ENCODE assay signal across 1 cellular context in the genomic region with DNA sequence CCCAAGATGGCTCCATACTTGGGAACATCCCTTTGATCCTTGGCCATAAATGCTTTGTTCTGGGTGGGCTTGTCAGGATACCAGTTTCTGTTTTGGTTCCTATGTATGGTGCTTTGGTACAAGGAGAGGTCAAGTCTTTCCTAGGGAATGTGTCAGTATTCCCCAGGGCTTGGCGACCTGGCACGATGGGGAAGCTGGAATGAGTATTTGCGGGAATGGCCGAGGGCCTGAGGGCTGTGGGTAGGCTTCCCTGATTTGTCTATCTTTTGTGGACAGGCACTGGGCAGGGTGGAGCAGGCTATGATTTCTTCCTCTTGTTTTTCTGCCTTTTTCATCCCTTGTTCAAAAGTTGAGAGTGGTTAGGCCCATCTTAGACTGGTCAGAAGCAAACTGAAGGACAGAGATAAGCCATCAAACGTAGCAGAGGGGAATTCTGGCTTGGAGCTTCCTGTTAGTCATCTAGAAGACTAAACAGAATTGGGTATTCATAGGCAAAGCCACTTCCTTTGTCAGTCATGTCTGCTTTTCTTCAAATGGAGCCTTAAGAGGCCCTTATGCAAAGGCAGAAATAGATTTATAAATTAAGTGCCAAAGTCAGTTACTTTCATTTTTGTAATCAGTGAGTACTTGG.
TF ChIP-seq lines count a peak whose summit lies in the region.

No MANE protein-coding gene starts in this region.

TF ChIP-seq in K562, 482 proteins besides CTCF, POLR2A, EP300 and RAD21 (continued from another document):
- TF ChIP-seq, protein P1, sequence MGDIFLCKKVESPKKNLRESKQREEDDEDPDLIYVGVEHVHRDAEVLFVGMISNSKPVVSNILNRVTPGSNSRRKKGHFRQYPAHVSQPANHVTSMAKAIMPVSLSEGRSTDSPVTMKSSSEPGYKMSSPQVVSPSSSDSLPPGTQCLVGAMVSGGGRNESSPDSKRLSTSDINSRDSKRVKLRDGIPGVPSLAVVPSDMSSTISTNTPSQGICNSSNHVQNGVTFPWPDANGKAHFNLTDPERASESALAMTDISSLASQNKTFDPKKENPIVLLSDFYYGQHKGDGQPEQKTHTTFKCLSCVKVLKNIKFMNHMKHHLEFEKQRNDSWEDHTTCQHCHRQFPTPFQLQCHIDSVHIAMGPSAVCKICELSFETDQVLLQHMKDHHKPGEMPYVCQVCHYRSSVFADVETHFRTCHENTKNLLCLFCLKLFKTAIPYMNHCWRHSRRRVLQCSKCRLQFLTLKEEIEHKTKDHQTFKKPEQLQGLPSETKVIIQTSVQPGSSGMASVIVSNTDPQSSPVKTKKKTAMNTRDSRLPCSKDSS (IDR thresholded peaks at IDR 0.05; ENCODE audit: low read depth, partially characterized antibody): no peak
- TF ChIP-seq RBM39 (optimal IDR thresholded peaks at IDR 0.05; ENCODE audit: low read depth, low read length) (no peak), MTA1 (IDR thresholded peaks at IDR 0.05; ENCODE audit: borderline replicate concordance) (no peak), HOXB6 (CRISPR knock-in tag; IDR thresholded peaks at IDR 0.05; ENCODE audit: borderline replicate concordance) (no peak), ZNF124 (CRISPR knock-in tag; IDR thresholded peaks at IDR 0.05) (no peak), ZNF695 (CRISPR knock-in tag; IDR thresholded peaks at IDR 0.05) (no peak), SRSF9 (IDR thresholded peaks at IDR 0.05; ENCODE audit: borderline replicate concordance, low read depth, low read length) (no peak), SAFB2 (IDR thresholded peaks at IDR 0.05; ENCODE audit: borderline replicate concordance, low read depth, low read length, severe bottlenecking) (no peak), SLC30A9 (CRISPR knock-in tag; IDR thresholded peaks at IDR 0.05) (no peak), SRSF7 (optimal IDR thresholded peaks at IDR 0.05; ENCODE audit: low read depth, low read length) (no peak), POLR2H (tag; IDR thresholded peaks at IDR 0.05; ENCODE audit: low read depth) (no peak), FOXA1 (IDR thresholded peaks at IDR 0.05; ENCODE audit: borderline replicate concordance) (no peak), NCOA4 (IDR thresholded peaks at IDR 0.05; ENCODE audit: partially characterized antibody) (no peak), ZNF24 (IDR thresholded peaks at IDR 0.05) (no peak), ZNF143 (CRISPR knock-in tag; IDR thresholded peaks at IDR 0.05) (no peak), HNRNPK (IDR thresholded peaks at IDR 0.05; ENCODE audit: low read depth, low read length, poor library complexity, severe bottlenecking) (no peak), RFX5 (IDR thresholded peaks at IDR 0.05; ENCODE audit: low read depth, low read length) (no peak), BRF1 (IDR thresholded peaks at IDR 0.05; ENCODE audit: borderline replicate concordance, extremely low read depth, insufficient read length) (no peak), ZNF134 (CRISPR knock-in tag; conservative IDR thresholded peaks at IDR 0.05) (0 out of 2 replicates have a peak, but pooled peaks have one; percentile 8), ZNF311 (CRISPR knock-in tag; IDR thresholded peaks at IDR 0.05) (peak; percentile 68; the same call in 1 of the 2 replicates), SREBF2 (CRISPR knock-in tag; IDR thresholded peaks at IDR 0.05) (no peak), NFATC3 (IDR thresholded peaks at IDR 0.05) (no peak), DNMT1 (IDR thresholded peaks at IDR 0.05) (no peak), ZNF699 (CRISPR knock-in tag; IDR thresholded peaks at IDR 0.05; ENCODE audit: insufficient replicate concordance) (no peak), ZNF324 (CRISPR knock-in tag; IDR thresholded peaks at IDR 0.05) (no peak), FOXJ2 (tag; IDR thresholded peaks at IDR 0.05) (no peak), PHB2 (IDR thresholded peaks at IDR 0.05; ENCODE audit: low read depth) (no peak)
- TF ChIP-seq, protein P2, sequence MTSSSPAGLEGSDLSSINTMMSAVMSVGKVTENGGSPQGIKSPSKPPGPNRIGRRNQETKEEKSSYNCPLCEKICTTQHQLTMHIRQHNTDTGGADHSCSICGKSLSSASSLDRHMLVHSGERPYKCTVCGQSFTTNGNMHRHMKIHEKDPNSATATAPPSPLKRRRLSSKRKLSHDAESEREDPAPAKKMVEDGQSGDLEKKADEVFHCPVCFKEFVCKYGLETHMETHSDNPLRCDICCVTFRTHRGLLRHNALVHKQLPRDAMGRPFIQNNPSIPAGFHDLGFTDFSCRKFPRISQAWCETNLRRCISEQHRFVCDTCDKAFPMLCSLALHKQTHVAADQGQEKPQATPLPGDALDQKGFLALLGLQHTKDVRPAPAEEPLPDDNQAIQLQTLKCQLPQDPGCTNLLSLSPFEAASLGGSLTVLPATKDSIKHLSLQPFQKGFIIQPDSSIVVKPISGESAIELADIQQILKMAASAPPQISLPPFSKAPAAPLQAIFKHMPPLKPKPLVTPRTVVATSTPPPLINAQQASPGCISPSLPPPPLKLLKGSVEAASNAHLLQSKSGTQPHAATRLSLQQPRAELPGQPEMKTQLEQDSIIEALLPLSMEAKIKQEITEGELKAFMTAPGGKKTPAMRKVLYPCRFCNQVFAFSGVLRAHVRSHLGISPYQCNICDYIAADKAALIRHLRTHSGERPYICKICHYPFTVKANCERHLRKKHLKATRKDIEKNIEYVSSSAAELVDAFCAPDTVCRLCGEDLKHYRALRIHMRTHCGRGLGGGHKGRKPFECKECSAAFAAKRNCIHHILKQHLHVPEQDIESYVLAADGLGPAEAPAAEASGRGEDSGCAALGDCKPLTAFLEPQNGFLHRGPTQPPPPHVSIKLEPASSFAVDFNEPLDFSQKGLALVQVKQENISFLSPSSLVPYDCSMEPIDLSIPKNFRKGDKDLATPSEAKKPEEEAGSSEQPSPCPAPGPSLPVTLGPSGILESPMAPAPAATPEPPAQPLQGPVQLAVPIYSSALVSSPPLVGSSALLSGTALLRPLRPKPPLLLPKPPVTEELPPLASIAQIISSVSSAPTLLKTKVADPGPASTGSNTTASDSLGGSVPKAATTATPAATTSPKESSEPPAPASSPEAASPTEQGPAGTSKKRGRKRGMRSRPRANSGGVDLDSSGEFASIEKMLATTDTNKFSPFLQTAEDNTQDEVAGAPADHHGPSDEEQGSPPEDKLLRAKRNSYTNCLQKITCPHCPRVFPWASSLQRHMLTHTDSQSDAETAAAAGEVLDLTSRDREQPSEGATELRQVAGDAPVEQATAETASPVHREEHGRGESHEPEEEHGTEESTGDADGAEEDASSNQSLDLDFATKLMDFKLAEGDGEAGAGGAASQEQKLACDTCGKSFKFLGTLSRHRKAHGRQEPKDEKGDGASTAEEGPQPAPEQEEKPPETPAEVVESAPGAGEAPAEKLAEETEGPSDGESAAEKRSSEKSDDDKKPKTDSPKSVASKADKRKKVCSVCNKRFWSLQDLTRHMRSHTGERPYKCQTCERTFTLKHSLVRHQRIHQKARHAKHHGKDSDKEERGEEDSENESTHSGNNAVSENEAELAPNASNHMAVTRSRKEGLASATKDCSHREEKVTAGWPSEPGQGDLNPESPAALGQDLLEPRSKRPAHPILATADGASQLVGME (CRISPR knock-in tag; IDR thresholded peaks at IDR 0.05): no peak
- TF ChIP-seq, protein P3, sequence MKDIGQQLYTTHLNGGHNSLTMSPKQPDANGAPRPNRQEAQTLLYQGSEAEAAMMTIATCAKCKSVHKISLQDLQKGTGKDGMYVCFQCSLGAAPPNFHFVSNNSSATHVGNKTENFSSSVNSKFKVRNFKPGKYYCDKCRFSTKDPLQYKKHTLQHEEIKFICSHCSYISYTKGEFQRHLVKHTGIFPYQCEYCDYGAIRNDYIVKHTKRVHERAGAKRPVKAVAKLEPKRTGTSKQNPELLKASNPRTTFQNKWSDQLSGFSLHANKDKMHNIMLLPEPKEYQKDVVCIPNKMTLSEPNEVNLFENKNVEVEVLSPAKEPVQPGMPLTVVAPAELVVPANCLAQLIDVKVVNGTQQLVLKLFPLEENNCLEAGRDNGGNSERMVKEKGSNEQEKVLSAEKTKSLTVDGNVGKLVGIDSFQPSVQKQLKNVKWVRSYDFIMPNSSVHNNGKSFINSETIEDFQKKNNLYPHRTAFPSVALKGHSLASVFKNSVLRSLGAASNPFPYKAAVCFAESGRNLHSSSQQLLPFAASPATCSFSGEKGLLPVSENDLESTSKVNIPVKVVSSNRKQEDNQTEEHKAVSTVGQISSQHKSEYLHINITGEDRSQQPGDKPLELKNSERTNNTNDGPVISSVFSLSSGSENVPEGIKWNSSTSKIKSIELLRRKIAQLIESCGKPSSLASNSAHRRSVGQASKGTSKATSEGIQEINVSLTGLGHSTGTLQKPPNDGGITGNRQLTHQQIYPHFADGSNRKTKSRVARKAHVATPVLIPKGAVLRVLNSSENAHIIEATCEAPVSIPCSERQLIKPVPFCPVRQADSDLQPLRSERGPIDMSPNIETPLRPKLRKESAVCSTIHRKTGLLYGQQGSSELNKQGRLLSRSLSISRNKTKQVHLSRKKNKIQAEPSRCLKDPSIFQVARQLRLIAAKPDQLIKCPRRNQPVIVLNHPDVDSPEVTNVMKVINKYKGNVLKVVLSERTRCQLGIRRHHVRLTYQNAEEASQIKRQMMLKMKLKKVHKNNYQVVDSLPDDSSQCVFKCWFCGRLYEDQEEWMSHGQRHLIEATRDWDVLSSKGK (CRISPR knock-in tag; IDR thresholded peaks at IDR 0.05): no peak
- TF ChIP-seq, protein P4, sequence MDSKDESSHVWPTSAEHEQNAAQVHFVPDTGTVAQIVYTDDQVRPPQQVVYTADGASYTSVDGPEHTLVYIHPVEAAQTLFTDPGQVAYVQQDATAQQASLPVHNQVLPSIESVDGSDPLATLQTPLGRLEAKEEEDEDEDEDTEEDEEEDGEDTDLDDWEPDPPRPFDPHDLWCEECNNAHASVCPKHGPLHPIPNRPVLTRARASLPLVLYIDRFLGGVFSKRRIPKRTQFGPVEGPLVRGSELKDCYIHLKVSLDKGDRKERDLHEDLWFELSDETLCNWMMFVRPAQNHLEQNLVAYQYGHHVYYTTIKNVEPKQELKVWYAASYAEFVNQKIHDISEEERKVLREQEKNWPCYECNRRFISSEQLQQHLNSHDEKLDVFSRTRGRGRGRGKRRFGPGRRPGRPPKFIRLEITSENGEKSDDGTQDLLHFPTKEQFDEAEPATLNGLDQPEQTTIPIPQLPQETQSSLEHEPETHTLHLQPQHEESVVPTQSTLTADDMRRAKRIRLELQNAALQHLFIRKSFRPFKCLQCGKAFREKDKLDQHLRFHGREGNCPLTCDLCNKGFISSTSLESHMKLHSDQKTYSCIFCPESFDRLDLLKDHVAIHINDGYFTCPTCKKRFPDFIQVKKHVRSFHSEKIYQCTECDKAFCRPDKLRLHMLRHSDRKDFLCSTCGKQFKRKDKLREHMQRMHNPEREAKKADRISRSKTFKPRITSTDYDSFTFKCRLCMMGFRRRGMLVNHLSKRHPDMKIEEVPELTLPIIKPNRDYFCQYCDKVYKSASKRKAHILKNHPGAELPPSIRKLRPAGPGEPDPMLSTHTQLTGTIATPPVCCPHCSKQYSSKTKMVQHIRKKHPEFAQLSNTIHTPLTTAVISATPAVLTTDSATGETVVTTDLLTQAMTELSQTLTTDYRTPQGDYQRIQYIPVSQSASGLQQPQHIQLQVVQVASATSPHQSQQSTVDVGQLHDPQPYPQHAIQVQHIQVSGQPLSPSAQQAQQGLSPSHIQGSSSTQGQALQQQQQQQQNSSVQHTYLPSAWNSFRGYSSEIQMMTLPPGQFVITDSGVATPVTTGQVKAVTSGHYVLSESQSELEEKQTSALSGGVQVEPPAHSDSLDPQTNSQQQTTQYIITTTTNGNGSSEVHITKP (IDR thresholded peaks at IDR 0.05; ENCODE audit: partially characterized antibody): peak; percentile 89
- TF ChIP-seq, protein P5, sequence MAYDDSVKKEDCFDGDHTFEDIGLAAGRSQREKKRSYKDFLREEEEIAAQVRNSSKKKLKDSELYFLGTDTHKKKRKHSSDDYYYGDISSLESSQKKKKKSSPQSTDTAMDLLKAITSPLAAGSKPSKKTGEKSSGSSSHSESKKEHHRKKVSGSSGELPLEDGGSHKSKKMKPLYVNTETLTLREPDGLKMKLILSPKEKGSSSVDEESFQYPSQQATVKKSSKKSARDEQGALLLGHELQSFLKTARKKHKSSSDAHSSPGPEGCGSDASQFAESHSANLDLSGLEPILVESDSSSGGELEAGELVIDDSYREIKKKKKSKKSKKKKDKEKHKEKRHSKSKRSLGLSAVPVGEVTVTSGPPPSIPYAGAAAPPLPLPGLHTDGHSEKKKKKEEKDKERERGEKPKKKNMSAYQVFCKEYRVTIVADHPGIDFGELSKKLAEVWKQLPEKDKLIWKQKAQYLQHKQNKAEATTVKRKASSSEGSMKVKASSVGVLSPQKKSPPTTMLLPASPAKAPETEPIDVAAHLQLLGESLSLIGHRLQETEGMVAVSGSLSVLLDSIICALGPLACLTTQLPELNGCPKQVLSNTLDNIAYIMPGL (CRISPR knock-in tag; IDR thresholded peaks at IDR 0.05): no peak
- TF ChIP-seq, protein P6, sequence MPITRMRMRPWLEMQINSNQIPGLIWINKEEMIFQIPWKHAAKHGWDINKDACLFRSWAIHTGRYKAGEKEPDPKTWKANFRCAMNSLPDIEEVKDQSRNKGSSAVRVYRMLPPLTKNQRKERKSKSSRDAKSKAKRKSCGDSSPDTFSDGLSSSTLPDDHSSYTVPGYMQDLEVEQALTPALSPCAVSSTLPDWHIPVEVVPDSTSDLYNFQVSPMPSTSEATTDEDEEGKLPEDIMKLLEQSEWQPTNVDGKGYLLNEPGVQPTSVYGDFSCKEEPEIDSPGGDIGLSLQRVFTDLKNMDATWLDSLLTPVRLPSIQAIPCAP (CRISPR knock-in tag; IDR thresholded peaks at IDR 0.05; ENCODE audit: borderline replicate concordance): no peak
TF ChIP-seq in K562: peak in this region for 47.
